Comparison of ENCODE assay signal across 1 cellular context in the genomic region with DNA sequence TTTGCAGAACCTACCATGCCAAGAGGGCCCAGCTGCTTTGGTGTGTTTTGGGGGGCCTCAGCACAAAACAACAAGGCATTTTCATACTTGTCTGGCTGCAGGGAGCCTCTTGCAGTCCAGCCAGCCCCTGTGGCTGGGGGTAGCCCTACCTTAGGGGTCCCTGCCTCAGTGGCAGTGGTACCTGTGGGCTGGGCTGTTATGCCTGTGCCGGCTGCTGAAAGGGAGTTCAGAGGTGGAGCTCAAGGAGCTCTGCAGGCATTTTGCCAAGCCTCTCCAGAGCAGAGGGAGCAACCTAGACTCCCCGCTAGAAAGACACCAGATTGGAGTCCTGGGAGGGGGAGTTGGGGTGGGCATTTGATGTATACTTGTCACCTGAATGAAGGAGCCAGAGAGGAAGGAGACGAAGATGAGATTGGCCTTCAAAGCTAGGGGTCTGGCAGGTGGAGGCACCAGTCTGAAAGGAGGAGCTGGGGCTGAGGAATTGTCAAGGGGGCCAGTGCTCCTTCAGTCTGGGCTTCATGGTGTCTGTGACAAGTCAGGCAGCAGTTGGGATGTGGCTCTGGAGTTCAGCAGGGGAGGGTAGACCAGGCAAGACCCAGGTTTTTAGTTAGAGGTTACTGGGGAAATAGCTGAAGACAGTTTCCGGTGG.
TF ChIP-seq lines count a peak whose summit lies in the region.

No MANE protein-coding gene starts in this region.

TF ChIP-seq in H1, 55 proteins besides CTCF, POLR2A, EP300 and RAD21:
- TF ChIP-seq RFX5 (IDR thresholded peaks at IDR 0.05; ENCODE audit: borderline replicate concordance, low read depth, low read length) (no peak), TBP (IDR thresholded peaks at IDR 0.05; ENCODE audit: low read depth, low read length) (no peak), FOSL1 (IDR thresholded peaks at IDR 0.05; ENCODE audit: insufficient read depth, low read depth, low read length) (no peak)
